14 cellular contexts compared by ENCODE assay signal in genomic region chr11:128424271-128424709, GRCh38.
DNase-seq lines count a peak whose midpoint lies in the region; ATAC-seq and TF ChIP-seq lines count a peak whose summit lies in the region.
"Had no signal": no experiment of that assay in that cellular context is flagged by ENCODE, and none has a peak within 500 bp of the region (broad histone marks: within the 10 kb centered on the region; RNA-seq: fewer than 3 reads in every experiment).

No MANE protein-coding gene starts in this region.

- no peaks in the 10 kb centered on the region for H3K79me2 ChIP-seq in mammary epithelial cell (ENCODE audit: insufficient read depth, low read length)

- no peak for TF ChIP-seq EP300 in sigmoid colon (IDR thresholded peaks at IDR 0.05)

- H2AFZ ChIP-seq in mammary epithelial cell (ENCODE audit: low read depth, low read length) = no peak overlapping the region

- H3K4me1 Mint-ChIP-seq in T-cell = peaks cover 44 to 49% (median 46%) of the 10 kb centered on the region in 3 donors

- H3K4me1 ChIP-seq in sigmoid colon (peaks cover 0 to 23% (median 17%) of the 10 kb centered on the region in 4 donors), mammary epithelial cell (ENCODE audit: insufficient read depth, low read length) (no peaks in the 10 kb centered on the region)

- dilution Hi-C loops in mammary epithelial cell (cut with HindIII; ENCODE audit: low sequenced_read_pairs) = no loop called here

- no peaks in the 10 kb centered on the region for H3K9me3 ChIP-seq in sigmoid colon
- no peaks in the 10 kb centered on the region for H3K9me3 ChIP-seq in mammary epithelial cell (replicated peaks; ENCODE audit: insufficient read depth, low read length)

- H4K20me1 ChIP-seq in mammary epithelial cell (ENCODE audit: insufficient read depth, low read length) = no peaks in the 10 kb centered on the region

- H3K4me2 ChIP-seq in mammary epithelial cell (ENCODE audit: insufficient read depth, low read depth, low read length) = no peak overlapping the region

- POLR2A ChIA-PET in T-cell (lab: Charles Lee) = interaction anchor here in 1 of 2 donors (0.5 kb wide), 1 partner anchor 92 kb away, joined by 3 read pairs; no protein-coding TSS in a partner anchor

- TF ChIP-seq CTCF in coronary artery (IDR thresholded peaks at IDR 0.05) (no peak), sigmoid colon (IDR thresholded peaks at IDR 0.05) (no peak), mammary epithelial cell (conservative IDR thresholded peaks at IDR 0.05 in 1 of 2, IDR thresholded peaks at IDR 0.05 in 1 of 2; ENCODE audit: extremely low read depth in 1 of 2, insufficient read depth in 1 of 2, low read depth in 1 of 2, low read length in 2 of 2) (no peak)

- 28 to 51% methylated on average over 8 of the region's 8 CpGs for WGBS in sigmoid colon, 2 donors
- WGBS in mammary epithelial cell (ENCODE audit: low coverage, missing lambda C conversion rate) = 59% methylated on average over 6 of the region's 8 CpGs

- H3K27me3 Mint-ChIP-seq in T-cell = no peaks in the 10 kb centered on the region

- CTCF ChIA-PET in mammary epithelial cell (lab: Charles Lee; ENCODE audit: low non-redundant PET) (no interaction called here), T-cell (lab: Charles Lee) (interaction anchor here in 1 of 2 donors (1.5 to 1.7 kb wide), 2 partner anchors 208 to 252 kb away, joined by 4 to 6 read pairs; no protein-coding TSS in a partner anchor)

- TF ChIP-seq POLR2A in sigmoid colon (IDR thresholded peaks at IDR 0.05) = no peak

- H3K27me3 ChIP-seq in sigmoid colon (no peaks in the 10 kb centered on the region), mammary epithelial cell (ENCODE audit: insufficient read depth, low read length) (no peaks in the 10 kb centered on the region)

- H3K4me3 ChIP-seq in coronary artery (peak overlapping the region; percentile 8), sigmoid colon (no peak overlapping the region), mammary epithelial cell (replicated peaks in 1 of 3; ENCODE audit: insufficient read depth in 1 of 3, low read depth in 2 of 3, low read length in 3 of 3) (no peak overlapping the region)

- H3K27ac ChIP-seq in coronary artery (peak overlapping the region; percentile 63 to 84), sigmoid colon (peak overlapping the region; percentile 13 to 62 (median 51)), mammary epithelial cell (ENCODE audit: insufficient read depth, low read depth, low read length) (no peak overlapping the region)

- intact Hi-C loops in sigmoid colon (cut with DNase I) (no loop called here), mammary epithelial cell (cut with micrococcal nuclease) (no loop called here)

- DNase-seq in ELF-1 (ENCODE audit: low read depth, low spot score) (peak; percentile 34), coronary artery (ENCODE audit: low spot score) (peak; percentile 84), left lobe of liver (ENCODE audit: low spot score) (no peak), sigmoid colon (peak; percentile 87), mammary epithelial cell (no peak), T-cell (no peak), DMS79 (lab: John Stamatoyannopoulos, UW) (no peak)
- DNase-seq in activated CD4-positive, CD25-positive, alpha-beta regulatory T cell (lab: John Stamatoyannopoulos, UW) = no peak
- DNase-seq: activated T-cell treated with anti-CD3 and anti-CD28 coated beads, Interleukin-2, amount 50 U/mL, for 1 hour; CD8-positive, alpha-beta memory T cell; cortex of kidney; Karpas-422; NCI-H748 treated with DMSO at 0.1 percent for 48 hours; stimulated activated naive CD4-positive, alpha-beta T cell had no signal

- no peaks in the 10 kb centered on the region for H3K36me3 Mint-ChIP-seq in T-cell

- H3K36me3 ChIP-seq in sigmoid colon = no peaks in the 10 kb centered on the region
- no peaks in the 10 kb centered on the region for H3K36me3 ChIP-seq in mammary epithelial cell (ENCODE audit: insufficient read depth, low read length)

- peak overlapping the region in 1 of 2 donors; percentile 28 for H3K27ac Mint-ChIP-seq in T-cell

- BruUV-seq in mammary epithelial cell (replicated peaks; lab: Mats Ljungman, UMichigan) = no TSS peak

- ATAC-seq in left lobe of liver (peak; percentile 50), T-cell (replicated peaks in 1 of 4) (no peak)

- H3K9ac ChIP-seq in mammary epithelial cell (ENCODE audit: insufficient read depth, low read length) = no peak overlapping the region

- in situ Hi-C loops in mammary epithelial cell (cut with MboI; ENCODE audit: low sequenced_read_pairs in 2 of 2) = no loop called here

- no peaks in the 10 kb centered on the region for H3K9me3 Mint-ChIP-seq in T-cell
- H3K9me3 Mint-ChIP-seq: CD8-positive, alpha-beta memory T cell had no signal

- peak overlapping the region in 1 of 3 donors; percentile 59 for H3K4me3 Mint-ChIP-seq in T-cell

Comparison
In these comparisons a context has a peak if more than half of its experiments do, and no peak if none do; other contexts are left out.
1. DNase-seq: peak in ELF-1 (single experiment), coronary artery (single experiment) and sigmoid colon (single experiment); none in left lobe of liver (single experiment), mammary epithelial cell (single experiment), T-cell (0 of 34), activated CD4-positive, CD25-positive, alpha-beta regulatory T cell (0 of 4) and DMS79 (single experiment).